16 cellular contexts compared by ENCODE assay signal in the genomic region with DNA sequence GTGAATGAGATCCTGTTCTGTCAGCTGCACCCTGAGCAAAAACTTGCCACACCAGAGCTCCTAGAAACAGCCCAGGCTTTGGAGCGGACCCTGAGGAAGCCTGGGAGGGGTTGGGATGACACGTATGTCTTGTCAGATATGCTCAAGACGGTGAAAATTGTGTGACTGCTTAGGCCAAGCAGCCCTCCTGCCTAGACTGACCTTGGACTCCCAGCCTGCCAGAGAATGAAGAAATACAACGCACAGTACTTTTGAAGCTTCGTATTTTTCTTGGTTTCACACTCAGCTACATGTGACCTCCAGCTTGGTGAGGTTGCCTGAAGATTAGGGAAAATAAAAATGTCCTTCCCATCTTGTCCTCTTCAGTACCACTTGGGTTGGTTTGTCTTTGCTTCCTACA. TPM values are rescaled to one million over a fixed set of nuclear protein-coding genes. Genes with fewer than 3 reads are reported as not detected.
DNase-seq lines count a peak whose midpoint lies in the region; ATAC-seq and TF ChIP-seq lines count a peak whose summit lies in the region.
"Had no signal": no experiment of that assay in that cellular context is flagged by ENCODE, and none has a peak within 500 bp of the region (broad histone marks: within the 10 kb centered on the region; RNA-seq: fewer than 3 reads in every experiment).

No MANE protein-coding gene starts in this region.

- peaks cover 67% of the 10 kb centered on the region for H3K36me3 Mint-ChIP-seq in activated CD4-positive, alpha-beta T cell treated with anti-CD3 and anti-CD28 coated beads, Interleukin-2, amount 10 ng/mL, durations not matched to agents 24 days and 14 days (ENCODE audit: low read depth)
- H3K36me3 Mint-ChIP-seq in stimulated activated naive CD8-positive, alpha-beta T cell treated with anti-CD3 and anti-CD28 coated beads, Interleukin-15, Interleukin-2, amounts not matched to agents 100 ng/mL and 50 ng/mL, for 24 hours (ENCODE audit: low read depth) = peaks cover 67% of the 10 kb centered on the region
- peaks cover 35% of the 10 kb centered on the region for H3K36me3 Mint-ChIP-seq in nephron (ENCODE audit: low read depth)
- peaks cover 58% of the 10 kb centered on the region for H3K36me3 Mint-ChIP-seq in endodermal cell (ENCODE audit: low read depth)

- no peak overlapping the region for H3K4me3 ChIP-seq in endodermal cell (ENCODE audit: low read length)
- H3K4me3 ChIP-seq: BLaER1 had no signal

- ATAC-seq in stimulated activated naive CD8-positive, alpha-beta T cell treated with anti-CD3 and anti-CD28 coated beads, Interleukin-15, amount 100 ng/mL, for 72 hours = no peak
- no peak for ATAC-seq in GM18868 (IDR thresholded peaks at IDR 0.05; ENCODE audit: unreplicated experiment)

- no peaks in the 10 kb centered on the region for H3K9me3 Mint-ChIP-seq in activated CD4-positive, alpha-beta T cell treated with anti-CD3 and anti-CD28 coated beads, Interleukin-2, amount 10 ng/mL, durations not matched to agents 24 days and 14 days
- H3K9me3 Mint-ChIP-seq in stimulated activated naive CD8-positive, alpha-beta T cell treated with anti-CD3 and anti-CD28 coated beads, Interleukin-15, Interleukin-2, amounts not matched to agents 100 ng/mL and 50 ng/mL, for 24 hours = no peaks in the 10 kb centered on the region
- no peaks in the 10 kb centered on the region for H3K9me3 Mint-ChIP-seq in stimulated activated naive CD8-positive, alpha-beta T cell treated with anti-CD3 and anti-CD28 coated beads, Interleukin-15, amount 100 ng/mL, for 72 hours
- H3K9me3 Mint-ChIP-seq in nephron (no peaks in the 10 kb centered on the region), endodermal cell (no peaks in the 10 kb centered on the region)
- H3K9me3 Mint-ChIP-seq: CD8-positive, alpha-beta memory T cell had no signal

- H3K4me1 ChIP-seq in endodermal cell (ENCODE audit: control insufficient read depth, insufficient read depth, low read length) = peaks cover under 1% of the 10 kb centered on the region
- H3K4me1 ChIP-seq: Caco-2 had no signal

- no peaks in the 10 kb centered on the region for H3K27me3 Mint-ChIP-seq in activated CD4-positive, alpha-beta T cell treated with anti-CD3 and anti-CD28 coated beads, Interleukin-2, amount 10 ng/mL, durations not matched to agents 24 days and 14 days
- H3K27me3 Mint-ChIP-seq in stimulated activated naive CD8-positive, alpha-beta T cell treated with anti-CD3 and anti-CD28 coated beads, Interleukin-15, Interleukin-2, amounts not matched to agents 100 ng/mL and 50 ng/mL, for 24 hours = no peaks in the 10 kb centered on the region
- no peaks in the 10 kb centered on the region for H3K27me3 Mint-ChIP-seq in stimulated activated naive CD8-positive, alpha-beta T cell treated with anti-CD3 and anti-CD28 coated beads, Interleukin-15, amount 100 ng/mL, for 72 hours
- H3K27me3 Mint-ChIP-seq in nephron (ENCODE audit: low read depth) = no peaks in the 10 kb centered on the region
- H3K27me3 Mint-ChIP-seq in endodermal cell (ENCODE audit: insufficient read depth) = no peaks in the 10 kb centered on the region
- H3K27me3 Mint-ChIP-seq: CD8-positive, alpha-beta memory T cell had no signal

- intact Hi-C loops in activated CD4-positive, alpha-beta T cell treated with anti-CD3 and anti-CD28 coated beads, Interleukin-2, amount 10 ng/mL, durations not matched to agents 24 days and 14 days (cut with micrococcal nuclease) = no loop called here

- H3K36me3 ChIP-seq in endodermal cell (ENCODE audit: control insufficient read depth, insufficient read depth, low read length) = peaks cover 58% of the 10 kb centered on the region

- H3K4me1 Mint-ChIP-seq in activated CD4-positive, alpha-beta T cell treated with anti-CD3 and anti-CD28 coated beads, Interleukin-2, amount 10 ng/mL, durations not matched to agents 24 days and 14 days = peaks cover 17% of the 10 kb centered on the region
- H3K4me1 Mint-ChIP-seq in stimulated activated naive CD8-positive, alpha-beta T cell treated with anti-CD3 and anti-CD28 coated beads, Interleukin-15, Interleukin-2, amounts not matched to agents 100 ng/mL and 50 ng/mL, for 24 hours (ENCODE audit: low read depth) = peaks cover 32% of the 10 kb centered on the region
- peaks cover 25% of the 10 kb centered on the region for H3K4me1 Mint-ChIP-seq in stimulated activated naive CD8-positive, alpha-beta T cell treated with anti-CD3 and anti-CD28 coated beads, Interleukin-15, amount 100 ng/mL, for 72 hours
- H3K4me1 Mint-ChIP-seq in nephron = peaks cover 10% of the 10 kb centered on the region
- peaks cover 8% of the 10 kb centered on the region for H3K4me1 Mint-ChIP-seq in endodermal cell

- H3K27ac Mint-ChIP-seq in activated CD4-positive, alpha-beta T cell treated with anti-CD3 and anti-CD28 coated beads, Interleukin-2, amount 10 ng/mL, durations not matched to agents 24 days and 14 days = peak overlapping the region; percentile 26
- peak overlapping the region; percentile 20 for H3K27ac Mint-ChIP-seq in stimulated activated naive CD8-positive, alpha-beta T cell treated with anti-CD3 and anti-CD28 coated beads, Interleukin-15, Interleukin-2, amounts not matched to agents 100 ng/mL and 50 ng/mL, for 24 hours
- H3K27ac Mint-ChIP-seq in stimulated activated naive CD8-positive, alpha-beta T cell treated with anti-CD3 and anti-CD28 coated beads, Interleukin-15, amount 100 ng/mL, for 72 hours = peak overlapping the region in 1 of 2 donors; percentile 35
- peak overlapping the region; percentile 58 to 86 (median 62) for H3K27ac Mint-ChIP-seq in nephron
- H3K27ac Mint-ChIP-seq in endodermal cell = no peak overlapping the region

- no peaks in the 10 kb centered on the region for H3K9me3 ChIP-seq in endodermal cell (ENCODE audit: control insufficient read depth, low read length)
- H3K9me3 ChIP-seq: BLaER1, Caco-2 had no signal

- H3K27me3 ChIP-seq in endodermal cell (ENCODE audit: control insufficient read depth, insufficient read depth, low read length, poor library complexity, severe bottlenecking) = no peaks in the 10 kb centered on the region
- H3K27me3 ChIP-seq: BLaER1 had no signal

- DNase-seq in activated CD4-positive, alpha-beta T cell treated with anti-CD3 and anti-CD28 coated beads, Interleukin-2, amount 10 ng/mL, durations not matched to agents 24 days and 14 days = no peak
- no peak for DNase-seq in activated CD4-positive, alpha-beta T cell treated with anti-CD3 and anti-CD28 coated beads, Interleukin-2, amount 50 U/mL, for 4 hours
- DNase-seq in stimulated activated naive CD8-positive, alpha-beta T cell treated with anti-CD3 and anti-CD28 coated beads, Interleukin-15, amount 100 ng/mL, for 72 hours = no peak
- no peak for DNase-seq in ecto neural progenitor cell (ENCODE audit: low spot score)
- no peak for DNase-seq in endodermal cell
- DNase-seq: 8988T; AML-193; Caco-2; CD8-positive, alpha-beta memory T cell; DND-41; GDM1; HCEC 1CT had no signal

- WGBS in endodermal cell (ENCODE audit: insufficient coverage in 1 of 2, insufficient read length in 1 of 2), 2 experiments = 93 to 96% methylated on average over 5 of the region's 5 CpGs

- H3K9ac ChIP-seq in endodermal cell (ENCODE audit: extremely low read depth, low read length, poor library complexity, severe bottlenecking) = no peak overlapping the region
- H3K9ac ChIP-seq: BLaER1 had no signal

- TF ChIP-seq CTCF in nephron (IDR thresholded peaks at IDR 0.05; ENCODE audit: unreplicated experiment in 3 of 3) = no peak
- TF ChIP-seq CTCF in endodermal cell (conservative IDR thresholded peaks at IDR 0.05) = no peak

- H3K27ac ChIP-seq in endodermal cell (ENCODE audit: low read depth, low read length) = no peak overlapping the region
- H3K27ac ChIP-seq: BLaER1 had no signal

- H3K4me3 Mint-ChIP-seq in activated CD4-positive, alpha-beta T cell treated with anti-CD3 and anti-CD28 coated beads, Interleukin-2, amount 10 ng/mL, durations not matched to agents 24 days and 14 days = no peak overlapping the region
- no peak overlapping the region for H3K4me3 Mint-ChIP-seq in stimulated activated naive CD8-positive, alpha-beta T cell treated with anti-CD3 and anti-CD28 coated beads, Interleukin-15, Interleukin-2, amounts not matched to agents 100 ng/mL and 50 ng/mL, for 24 hours
- no peak overlapping the region for H3K4me3 Mint-ChIP-seq in stimulated activated naive CD8-positive, alpha-beta T cell treated with anti-CD3 and anti-CD28 coated beads, Interleukin-15, amount 100 ng/mL, for 72 hours
- H3K4me3 Mint-ChIP-seq in nephron = no peak overlapping the region
- H3K4me3 Mint-ChIP-seq in endodermal cell = no peak overlapping the region
- H3K4me3 Mint-ChIP-seq: CD8-positive, alpha-beta memory T cell had no signal

RNA-seq across cellular contexts. Expression of gene METTL13, which starts 15.1 kb away (rescaled TPM):
- 56.1 and 57.8 TPM in 2 replicates for total RNA-seq in activated CD4-positive, alpha-beta T cell treated with anti-CD3 and anti-CD28 coated beads, Interleukin-2, amount 10 ng/mL, durations not matched to agents 24 days and 14 days
- 10 to 100 TPM; 32.1 to 38.5 TPM for total RNA-seq in endodermal cell
- polyA plus RNA-seq in endodermal cell (2013, experiment 1 of 2) = 22.0 TPM
- 16.5 TPM for polyA plus RNA-seq in endodermal cell (2013, experiment 2 of 2)

RNA-seq across cellular contexts. Expression of gene DNM3, which starts 44.7 kb away (rescaled TPM):
- total RNA-seq in activated CD4-positive, alpha-beta T cell treated with anti-CD3 and anti-CD28 coated beads, Interleukin-2, amount 10 ng/mL, durations not matched to agents 24 days and 14 days = 0.42 and 0.45 TPM in 2 replicates
- total RNA-seq in endodermal cell = 1 to 10 TPM in 1 of 2 donors, under 1 TPM in 1; 0.53 to 1.8 TPM
- polyA plus RNA-seq in endodermal cell (2013, experiment 1 of 2) = 1.3 TPM
- 1.2 TPM for polyA plus RNA-seq in endodermal cell (2013, experiment 2 of 2)

RNA-seq across cellular contexts. Expression of gene VAMP4, which starts 54.7 kb away (rescaled TPM):
- total RNA-seq in activated CD4-positive, alpha-beta T cell treated with anti-CD3 and anti-CD28 coated beads, Interleukin-2, amount 10 ng/mL, durations not matched to agents 24 days and 14 days = 7.7 TPM in 2 replicates
- 1 to 10 TPM; 6.2 to 6.9 TPM for total RNA-seq in endodermal cell
- 11.6 TPM for polyA plus RNA-seq in endodermal cell (2013, experiment 1 of 2)
- 11.1 TPM for polyA plus RNA-seq in endodermal cell (2013, experiment 2 of 2)
